In genomic region chr10:1173091-1173490, GRCh38 we compare ENCODE assay signal across 1 cellular context.
TF ChIP-seq lines count a peak whose summit lies in the region.

No MANE protein-coding gene starts in this region.

TF ChIP-seq in WTC11, 78 proteins besides CTCF, POLR2A, EP300 and RAD21 (continued from another document):
- TF ChIP-seq AFF4 (CRISPR knock-in tag; IDR thresholded peaks at IDR 0.05; ENCODE audit: borderline replicate concordance) (no peak), ZNF532 (CRISPR knock-in tag; IDR thresholded peaks at IDR 0.05; ENCODE audit: borderline replicate concordance) (no peak), FOXP4 (CRISPR knock-in tag; IDR thresholded peaks at IDR 0.05) (no peak), CREM (CRISPR knock-in tag; IDR thresholded peaks at IDR 0.05) (no peak), JAZF1 (CRISPR knock-in tag; IDR thresholded peaks at IDR 0.05) (no peak), HMGXB4 (CRISPR knock-in tag; IDR thresholded peaks at IDR 0.05) (no peak), ZNF219 (CRISPR knock-in tag; IDR thresholded peaks at IDR 0.05; ENCODE audit: borderline replicate concordance) (no peak)
TF ChIP-seq in WTC11: peak in this region for 0.
